Comparison of ENCODE assay signal across 9 cellular contexts in genomic region chr13:45310341-45311138, GRCh38. TPM values are rescaled to one million over a fixed set of nuclear protein-coding genes. Genes with fewer than 3 reads are reported as not detected.
DNase-seq lines count a peak whose midpoint lies in the region; ATAC-seq and TF ChIP-seq lines count a peak whose summit lies in the region.
"Had no signal": no experiment of that assay in that cellular context is flagged by ENCODE, and none has a peak within 500 bp of the region (broad histone marks: within the 10 kb centered on the region; RNA-seq: fewer than 3 reads in every experiment).

No MANE protein-coding gene starts in this region.

- peak overlapping the region; percentile 89 for H2AFZ ChIP-seq in PC-3 (ENCODE audit: low read length)

- H3K4me1 Mint-ChIP-seq in activated CD4-positive, alpha-beta T cell treated with anti-CD3 and anti-CD28 coated beads for 36 hours: peaks cover 20% of the 10 kb centered on the region
- H3K4me1 Mint-ChIP-seq in stimulated activated memory B cell treated with anti-CD40 and anti-IgM and Interleukin-4, amounts not matched to agents 10 μg/mL and 1 μg/mL and 100 μg/mL, for 72 hours: peaks cover 21% of the 10 kb centered on the region

- no peaks in the 10 kb centered on the region for H4K20me1 ChIP-seq in PC-3 (ENCODE audit: low read length)

- TF ChIP-seq CTCF in PC-3 (conservative IDR thresholded peaks at IDR 0.05; ENCODE audit: low read depth, low read length) (no peak), foreskin fibroblast (IDR thresholded peaks at IDR 0.05; ENCODE audit: low read depth, low read length) (no peak)

- CTCF ChIA-PET in activated CD4-positive, alpha-beta T cell treated with anti-CD3 and anti-CD28 coated beads for 36 hours (lab: Charles Lee): interaction anchor here (0.6 to 5.6 kb wide), 7 partner anchors 12 to 524 kb away, joined by 3 to 88 read pairs (median 4); no protein-coding TSS in a partner anchor
- CTCF ChIA-PET in PC-3 (lab: Charles Lee): no interaction called here

- H3K27ac Mint-ChIP-seq in activated CD4-positive, alpha-beta T cell treated with anti-CD3 and anti-CD28 coated beads for 36 hours: peak overlapping the region; percentile 65
- H3K27ac Mint-ChIP-seq in stimulated activated memory B cell treated with anti-CD40 and anti-IgM and Interleukin-4, amounts not matched to agents 10 μg/mL and 1 μg/mL and 100 μg/mL, for 72 hours: no peak overlapping the region

- H3K9me3 Mint-ChIP-seq in activated CD4-positive, alpha-beta T cell treated with anti-CD3 and anti-CD28 coated beads for 36 hours (ENCODE audit: low read depth): no peaks in the 10 kb centered on the region
- no peaks in the 10 kb centered on the region for H3K9me3 Mint-ChIP-seq in stimulated activated memory B cell treated with anti-CD40 and anti-IgM and Interleukin-4, amounts not matched to agents 10 μg/mL and 1 μg/mL and 100 μg/mL, for 72 hours

- H3K4me1 ChIP-seq in PC-3 (ENCODE audit: insufficient read depth, low read length): peaks cover 12% of the 10 kb centered on the region

- POLR2A ChIA-PET in activated CD4-positive, alpha-beta T cell treated with anti-CD3 and anti-CD28 coated beads for 36 hours (lab: Charles Lee): no interaction called here
- POLR2A ChIA-PET in PC-3 (lab: Charles Lee; ENCODE audit: unreplicated experiment): no interaction called here

- no peak overlapping the region for H3K27ac ChIP-seq in PC-3 (ENCODE audit: low read length)
- H3K27ac ChIP-seq: C4-2B had no signal

- no peaks in the 10 kb centered on the region for H3K9me3 ChIP-seq in PC-3 (ENCODE audit: low read length)

- H3K9me2 ChIP-seq in PC-3 (replicated peaks; ENCODE audit: low read length): no peaks in the 10 kb centered on the region

- no peak overlapping the region for H3K9ac ChIP-seq in PC-3 (ENCODE audit: low read length)

- H3K36me3 Mint-ChIP-seq in activated CD4-positive, alpha-beta T cell treated with anti-CD3 and anti-CD28 coated beads for 36 hours (ENCODE audit: low read depth): no peaks in the 10 kb centered on the region
- H3K36me3 Mint-ChIP-seq in stimulated activated memory B cell treated with anti-CD40 and anti-IgM and Interleukin-4, amounts not matched to agents 10 μg/mL and 1 μg/mL and 100 μg/mL, for 72 hours: no peaks in the 10 kb centered on the region

- no peak for DNase-seq in activated CD4-positive, alpha-beta T cell treated with anti-CD3 and anti-CD28 coated beads for 36 hours
- no peak for DNase-seq in activated CD4-positive, alpha-beta T cell treated with anti-CD3 and anti-CD28 coated beads for 4 hours
- DNase-seq in PC-3: no peak
- DNase-seq in foreskin fibroblast: no peak
- no peak for DNase-seq in NCI-H510A treated with DMSO at 0.1 percent for 48 hours (lab: John Stamatoyannopoulos, UW)

- BruUV-seq in PC-3 (replicated peaks; lab: Mats Ljungman, UMichigan): no TSS peak

- no peak for ATAC-seq in activated CD4-positive, alpha-beta T cell treated with anti-CD3 and anti-CD28 coated beads for 36 hours
- no peak for ATAC-seq in PC-3
- ATAC-seq in stimulated activated memory B cell treated with anti-CD40 and anti-IgM and Interleukin-4, amounts not matched to agents 10 μg/mL and 1 μg/mL and 100 μg/mL, for 72 hours: no peak
- no peak for ATAC-seq in GM19467 (IDR thresholded peaks at IDR 0.05; ENCODE audit: unreplicated experiment)
- no peak for ATAC-seq in GM21717 (IDR thresholded peaks at IDR 0.05; ENCODE audit: unreplicated experiment)

- no peaks in the 10 kb centered on the region for H3K79me2 ChIP-seq in PC-3 (ENCODE audit: low read length)

- peak overlapping the region; percentile 90 for H3K4me2 ChIP-seq in PC-3 (ENCODE audit: low read length)

- H3F3A ChIP-seq in PC-3 (ENCODE audit: low read length, unreplicated experiment): no peaks in the 10 kb centered on the region

- H3K36me3 ChIP-seq in PC-3 (ENCODE audit: low read depth, low read length): no peaks in the 10 kb centered on the region; the same call in 1 of the 2 replicates

- H3K4me3 Mint-ChIP-seq in activated CD4-positive, alpha-beta T cell treated with anti-CD3 and anti-CD28 coated beads for 36 hours: peak overlapping the region; percentile 68
- peak overlapping the region; percentile 75 for H3K4me3 Mint-ChIP-seq in stimulated activated memory B cell treated with anti-CD40 and anti-IgM and Interleukin-4, amounts not matched to agents 10 μg/mL and 1 μg/mL and 100 μg/mL, for 72 hours

- H3K4me3 ChIP-seq in PC-3 (ENCODE audit: low read length): peak overlapping the region; percentile 66
- H3K4me3 ChIP-seq in foreskin fibroblast (ENCODE audit: low read depth in 1 of 2, low read length in 2 of 2): peak overlapping the region; percentile 42 to 56

- H3K27me3 ChIP-seq in PC-3 (ENCODE audit: low read length): no peaks in the 10 kb centered on the region

- peaks cover 13% of the 10 kb centered on the region for H3K27me3 Mint-ChIP-seq in activated CD4-positive, alpha-beta T cell treated with anti-CD3 and anti-CD28 coated beads for 36 hours
- peaks cover 42% of the 10 kb centered on the region for H3K27me3 Mint-ChIP-seq in stimulated activated memory B cell treated with anti-CD40 and anti-IgM and Interleukin-4, amounts not matched to agents 10 μg/mL and 1 μg/mL and 100 μg/mL, for 72 hours

- intact Hi-C loops in activated CD4-positive, alpha-beta T cell treated with anti-CD3 and anti-CD28 coated beads for 36 hours (cut with DNase I, micrococcal nuclease): loop anchor here (2.0 kb wide), 4 partner anchors 20 to 392 kb away; partner anchors contain the start of gene TPT1 (in 1 of the 2)
- intact Hi-C loops in PC-3 (cut with micrococcal nuclease): no loop called here

RNA-seq across cellular contexts. Expression of gene TPT1, which starts 30.4 kb away (rescaled TPM):
- 1,000 to 10,000 TPM; 3,408 to 3,964 TPM for total RNA-seq in activated CD4-positive, alpha-beta T cell treated with anti-CD3 and anti-CD28 coated beads for 36 hours
- 948 and 982 TPM in 2 replicates for total RNA-seq in PC-3 (2014; rRNA removed)
